Comparison of ENCODE assay signal across 8 cellular contexts in genomic region chr9:33818832-33819500, GRCh38. TPM values are rescaled to one million over a fixed set of nuclear protein-coding genes. Genes with fewer than 3 reads are reported as not detected.
DNase-seq lines count a peak whose midpoint lies in the region; ATAC-seq and TF ChIP-seq lines count a peak whose summit lies in the region.

No MANE protein-coding gene starts in this region.

- ATAC-seq in heart right ventricle (no peak), left cardiac atrium (no peak), lung (ENCODE audit: insufficient read depth, low FRiP score) (no peak), HG03460 (IDR thresholded peaks at IDR 0.05; ENCODE audit: unreplicated experiment) (no peak), GM19463 (IDR thresholded peaks at IDR 0.05; ENCODE audit: unreplicated experiment) (no peak)

- H3K4me1 ChIP-seq in heart right ventricle: peaks cover 7 to 75% (median 54%) of the 10 kb centered on the region in 9 donors
- H3K4me1 ChIP-seq in lung (ENCODE audit: control insufficient read depth in 2 of 2, insufficient read depth in 2 of 2, low read length in 2 of 2): peaks cover 1 to 23% of the 10 kb centered on the region in 2 donors
- peaks cover 74% of the 10 kb centered on the region for H3K4me1 ChIP-seq in vagina

- H3K9me3 ChIP-seq in heart right ventricle (no peaks in the 10 kb centered on the region), lung (ENCODE audit: control insufficient read depth in 2 of 2, insufficient read depth in 1 of 2, low read length in 1 of 2) (no peaks in the 10 kb centered on the region), vagina (no peaks in the 10 kb centered on the region)

- WGBS in heart right ventricle, 2 donors: 14% methylated on average over 5 of the region's 5 CpGs
- 16 to 20% methylated on average over 5 of the region's 5 CpGs for WGBS in lung, 2 donors

- intact Hi-C loops in heart right ventricle (cut with DNase I) (loop anchor here in 9 of 10 donors (5.0 to 10.0 kb wide), 9 partner anchors 33 to 436 kb away; no protein-coding TSS in a partner anchor), left cardiac atrium (cut with DNase I) (loop anchor here in 1 of 2 donors (5.0 kb wide), 1 partner anchor 33 kb away; no protein-coding TSS in a partner anchor), vagina (cut with DNase I) (loop anchor here (5.0 kb wide), 1 partner anchor 33 kb away; no protein-coding TSS in a partner anchor)

- H3K4me1 Mint-ChIP-seq in brain: peaks cover 51% of the 10 kb centered on the region

- peak overlapping the region; percentile 84 to 100 (median 98) for H3K4me3 Mint-ChIP-seq in brain

- H3K36me3 ChIP-seq in heart right ventricle (peaks cover 0 to 6% (median 0%) of the 10 kb centered on the region in 9 donors), lung (ENCODE audit: control insufficient read depth in 2 of 2, insufficient read depth in 2 of 2, low read length in 2 of 2) (no peaks in the 10 kb centered on the region), vagina (no peaks in the 10 kb centered on the region)

- TF ChIP-seq CTCF in heart right ventricle (IDR thresholded peaks at IDR 0.05) (no peak), brain (conservative IDR thresholded peaks at IDR 0.05) (no peak), lung (IDR thresholded peaks at IDR 0.05; ENCODE audit: control extremely low read depth, extremely low read depth) (no peak), vagina (IDR thresholded peaks at IDR 0.05) (no peak)

- no peaks in the 10 kb centered on the region for H3K9me3 Mint-ChIP-seq in brain

- H3K36me3 Mint-ChIP-seq in brain: peaks cover 30% of the 10 kb centered on the region

- H3K27ac Mint-ChIP-seq in brain: peak overlapping the region; percentile 96 to 100 (median 99)

- H3K27me3 ChIP-seq in heart right ventricle (no peaks in the 10 kb centered on the region), lung (ENCODE audit: control insufficient read depth, insufficient read depth) (no peaks in the 10 kb centered on the region), vagina (no peaks in the 10 kb centered on the region)

- H3K4me3 ChIP-seq in heart right ventricle: peak overlapping the region; percentile 65 to 96 (median 90)
- H3K4me3 ChIP-seq in lung: peak overlapping the region; percentile 98
- peak overlapping the region; percentile 97 to 98 for H3K4me3 ChIP-seq in vagina

- no peak for TF ChIP-seq POLR2A in vagina (IDR thresholded peaks at IDR 0.05)

- peak overlapping the region; percentile 98 to 100 (median 99) for H3K27ac ChIP-seq in heart right ventricle
- H3K27ac ChIP-seq in lung (ENCODE audit: low read depth in 1 of 2, low read length in 1 of 2): peak overlapping the region; percentile 100
- H3K27ac ChIP-seq in vagina: peak overlapping the region; percentile 100

- DNase-seq in heart right ventricle (no peak), left cardiac atrium (no peak), lung (ENCODE audit: low spot score) (no peak), vagina (ENCODE audit: extremely low spot score in 2 of 2) (no peak)
- no peak for DNase-seq in stimulated activated naive CD4-positive, alpha-beta T cell treated with Interleukin-2 at 50 U/mL for 16 hours (lab: John Stamatoyannopoulos, UW)

- peaks cover 8% of the 10 kb centered on the region for H3K27me3 Mint-ChIP-seq in brain

RNA-seq across cellular contexts. Expression of gene UBE2R2, which starts 2.0 kb away (rescaled TPM):
- 10 to 100 TPM; 38.8 to 47.9 (median 41.5) TPM for total RNA-seq in heart right ventricle
- polyA plus RNA-seq in heart right ventricle: 10 to 100 TPM; 15.8 to 21.6 TPM
- total RNA-seq in left cardiac atrium: 10 to 100 TPM; 30.5 to 33.5 TPM
- polyA plus RNA-seq in brain (ENCODE audit: insufficient read depth, low read depth, low replicate concordance): 104 TPM
- 10 to 100 TPM; 29.4 to 29.5 TPM for total RNA-seq in lung
- polyA plus RNA-seq in lung: 10 to 100 TPM; 16.2 to 25.4 TPM
- total RNA-seq in vagina: 20.4 TPM

RNA-seq across cellular contexts. Expression of gene PRSS3, which starts 23.6 kb away (rescaled TPM):
- total RNA-seq in heart right ventricle (1 to 10 TPM in 1 of 10 donors, under 1 TPM in 6, not detected in 3; 0.31 to 1.0 (median 0.77) TPM), left cardiac atrium (not detected), lung (1 to 10 TPM in 1 of 2 donors, not detected in 1; 1.3 TPM), vagina (7.6 TPM)
- polyA plus RNA-seq in heart right ventricle (under 1 TPM in 1 of 2 donors, not detected in 1; 0.07 TPM), brain (ENCODE audit: insufficient read depth, low read depth, low replicate concordance) (22.2 TPM), lung (under 1 TPM; 0.26 to 0.37 TPM)
